ENCODE assay signal across 1 cellular context in the genomic region with DNA sequence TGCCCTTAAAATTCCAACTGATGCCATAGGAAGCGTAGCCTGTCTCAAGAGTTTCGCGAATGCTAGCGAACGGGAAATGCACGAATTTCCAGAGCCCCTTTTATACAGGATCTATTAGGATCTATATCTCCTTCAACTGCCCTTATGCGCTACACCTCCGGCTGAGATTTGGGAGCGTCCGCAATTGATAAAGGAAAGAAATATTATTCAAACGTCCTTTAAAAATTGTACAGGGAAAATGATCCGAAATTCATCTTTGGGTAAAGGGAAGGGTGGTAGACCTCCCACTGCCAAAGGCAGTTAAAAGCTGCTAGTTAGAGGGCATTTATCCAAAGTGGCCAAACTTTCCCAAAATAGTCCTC.
TF ChIP-seq lines count a peak whose summit lies in the region.

No MANE protein-coding gene starts in this region.

TF ChIP-seq in GM23338, 12 proteins besides CTCF, POLR2A, EP300 and RAD21 (continued from another document):
- TF ChIP-seq, protein P1, sequence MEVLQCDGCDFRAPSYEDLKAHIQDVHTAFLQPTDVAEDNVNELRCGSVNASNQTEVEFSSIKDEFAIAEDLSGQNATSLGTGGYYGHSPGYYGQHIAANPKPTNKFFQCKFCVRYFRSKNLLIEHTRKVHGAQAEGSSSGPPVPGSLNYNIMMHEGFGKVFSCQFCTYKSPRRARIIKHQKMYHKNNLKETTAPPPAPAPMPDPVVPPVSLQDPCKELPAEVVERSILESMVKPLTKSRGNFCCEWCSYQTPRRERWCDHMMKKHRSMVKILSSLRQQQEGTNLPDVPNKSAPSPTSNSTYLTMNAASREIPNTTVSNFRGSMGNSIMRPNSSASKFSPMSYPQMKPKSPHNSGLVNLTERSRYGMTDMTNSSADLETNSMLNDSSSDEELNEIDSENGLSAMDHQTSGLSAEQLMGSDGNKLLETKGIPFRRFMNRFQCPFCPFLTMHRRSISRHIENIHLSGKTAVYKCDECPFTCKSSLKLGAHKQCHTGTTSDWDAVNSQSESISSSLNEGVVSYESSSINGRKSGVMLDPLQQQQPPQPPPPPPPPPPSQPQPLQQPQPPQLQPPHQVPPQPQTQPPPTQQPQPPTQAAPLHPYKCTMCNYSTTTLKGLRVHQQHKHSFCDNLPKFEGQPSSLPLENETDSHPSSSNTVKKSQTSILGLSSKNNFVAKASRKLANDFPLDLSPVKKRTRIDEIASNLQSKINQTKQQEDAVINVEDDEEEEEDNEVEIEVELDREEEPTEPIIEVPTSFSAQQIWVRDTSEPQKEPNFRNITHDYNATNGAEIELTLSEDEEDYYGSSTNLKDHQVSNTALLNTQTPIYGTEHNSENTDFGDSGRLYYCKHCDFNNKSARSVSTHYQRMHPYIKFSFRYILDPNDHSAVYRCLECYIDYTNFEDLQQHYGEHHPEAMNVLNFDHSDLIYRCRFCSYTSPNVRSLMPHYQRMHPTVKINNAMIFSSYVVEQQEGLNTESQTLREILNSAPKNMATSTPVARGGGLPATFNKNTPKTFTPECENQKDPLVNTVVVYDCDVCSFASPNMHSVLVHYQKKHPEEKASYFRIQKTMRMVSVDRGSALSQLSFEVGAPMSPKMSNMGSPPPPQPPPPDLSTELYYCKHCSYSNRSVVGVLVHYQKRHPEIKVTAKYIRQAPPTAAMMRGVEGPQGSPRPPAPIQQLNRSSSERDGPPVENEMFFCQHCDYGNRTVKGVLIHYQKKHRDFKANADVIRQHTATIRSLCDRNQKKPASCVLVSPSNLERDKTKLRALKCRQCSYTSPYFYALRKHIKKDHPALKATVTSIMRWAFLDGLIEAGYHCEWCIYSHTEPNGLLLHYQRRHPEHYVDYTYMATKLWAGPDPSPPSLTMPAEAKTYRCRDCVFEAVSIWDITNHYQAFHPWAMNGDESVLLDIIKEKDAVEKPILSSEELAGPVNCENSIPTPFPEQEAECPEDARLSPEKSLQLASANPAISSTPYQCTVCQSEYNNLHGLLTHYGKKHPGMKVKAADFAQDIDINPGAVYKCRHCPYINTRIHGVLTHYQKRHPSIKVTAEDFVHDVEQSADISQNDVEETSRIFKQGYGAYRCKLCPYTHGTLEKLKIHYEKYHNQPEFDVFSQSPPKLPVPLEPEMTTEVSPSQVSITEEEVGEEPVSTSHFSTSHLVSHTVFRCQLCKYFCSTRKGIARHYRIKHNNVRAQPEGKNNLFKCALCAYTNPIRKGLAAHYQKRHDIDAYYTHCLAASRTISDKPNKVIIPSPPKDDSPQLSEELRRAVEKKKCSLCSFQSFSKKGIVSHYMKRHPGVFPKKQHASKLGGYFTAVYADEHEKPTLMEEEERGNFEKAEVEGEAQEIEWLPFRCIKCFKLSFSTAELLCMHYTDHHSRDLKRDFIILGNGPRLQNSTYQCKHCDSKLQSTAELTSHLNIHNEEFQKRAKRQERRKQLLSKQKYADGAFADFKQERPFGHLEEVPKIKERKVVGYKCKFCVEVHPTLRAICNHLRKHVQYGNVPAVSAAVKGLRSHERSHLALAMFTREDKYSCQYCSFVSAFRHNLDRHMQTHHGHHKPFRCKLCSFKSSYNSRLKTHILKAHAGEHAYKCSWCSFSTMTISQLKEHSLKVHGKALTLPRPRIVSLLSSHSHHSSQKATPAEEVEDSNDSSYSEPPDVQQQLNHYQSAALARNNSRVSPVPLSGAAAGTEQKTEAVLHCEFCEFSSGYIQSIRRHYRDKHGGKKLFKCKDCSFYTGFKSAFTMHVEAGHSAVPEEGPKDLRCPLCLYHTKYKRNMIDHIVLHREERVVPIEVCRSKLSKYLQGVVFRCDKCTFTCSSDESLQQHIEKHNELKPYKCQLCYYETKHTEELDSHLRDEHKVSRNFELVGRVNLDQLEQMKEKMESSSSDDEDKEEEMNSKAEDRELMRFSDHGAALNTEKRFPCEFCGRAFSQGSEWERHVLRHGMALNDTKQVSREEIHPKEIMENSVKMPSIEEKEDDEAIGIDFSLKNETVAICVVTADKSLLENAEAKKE (CRISPR knock-in tag; IDR thresholded peaks at IDR 0.05) = no peak
